8 cellular contexts compared by ENCODE assay signal in the genomic region with DNA sequence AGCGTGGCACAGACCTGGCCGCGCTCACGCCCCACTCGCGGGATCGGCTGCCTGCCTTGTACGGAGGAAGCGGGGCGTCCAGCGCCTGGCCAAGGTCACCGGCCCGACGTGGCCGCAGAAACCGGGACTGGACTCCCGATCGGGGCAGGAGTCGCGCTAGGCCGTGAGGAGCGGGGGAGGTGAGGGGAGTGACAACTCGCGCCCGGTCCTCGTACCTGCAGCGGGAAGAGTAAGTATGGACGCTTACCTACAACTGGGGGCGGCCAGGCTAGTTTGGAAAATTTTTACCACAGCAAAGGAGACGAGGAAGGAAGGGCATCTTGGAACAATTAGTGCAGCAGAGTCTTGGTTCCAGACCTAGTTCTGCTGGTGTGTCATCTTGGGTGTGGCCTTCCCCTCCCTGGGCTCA. TPM values are rescaled to one million over a fixed set of nuclear protein-coding genes. Genes with fewer than 3 reads are reported as not detected.
DNase-seq lines count a peak whose midpoint lies in the region; ATAC-seq and TF ChIP-seq lines count a peak whose summit lies in the region.

No MANE protein-coding gene starts in this region.

- H3K4me1 Mint-ChIP-seq in CD14-positive monocyte (peaks cover 37% of the 10 kb centered on the region), osteocyte (ENCODE audit: unreplicated experiment) (peaks cover 38% of the 10 kb centered on the region)
- peaks cover 36% of the 10 kb centered on the region for H3K4me1 Mint-ChIP-seq in activated T-helper 2 cell treated with anti-CD3 and anti-CD28 coated beads, Interferon-gamma antibody, Interleukin-2, Interleukin-4, amounts not matched to agents 10 μg/mL and 5 μg/mL and 100 μg/mL, durations not matched to agents 14 hours and 24 hours and 36 hours (ENCODE audit: low read depth)

- H3K4me3 Mint-ChIP-seq in CD14-positive monocyte (peak overlapping the region; percentile 85 to 88), osteocyte (ENCODE audit: unreplicated experiment) (peak overlapping the region; percentile 84)
- H3K4me3 Mint-ChIP-seq in activated T-helper 2 cell treated with anti-CD3 and anti-CD28 coated beads, Interferon-gamma antibody, Interleukin-2, Interleukin-4, amounts not matched to agents 10 μg/mL and 5 μg/mL and 100 μg/mL, durations not matched to agents 14 hours and 24 hours and 36 hours (ENCODE audit: low read depth), result peak overlapping the region; percentile 89

- H3K27ac Mint-ChIP-seq in CD14-positive monocyte, result peak overlapping the region; percentile 83 to 96 (median 92)
- peak overlapping the region; percentile 78 for H3K27ac Mint-ChIP-seq in activated T-helper 2 cell treated with anti-CD3 and anti-CD28 coated beads, Interferon-gamma antibody, Interleukin-2, Interleukin-4, amounts not matched to agents 10 μg/mL and 5 μg/mL and 100 μg/mL, durations not matched to agents 14 hours and 24 hours and 36 hours
- peak overlapping the region; percentile 77 for H3K27ac Mint-ChIP-seq in osteocyte (ENCODE audit: unreplicated experiment)

- H3K36me3 Mint-ChIP-seq in CD14-positive monocyte (peaks cover 4 to 9% of the 10 kb centered on the region in 2 donors), osteocyte (ENCODE audit: unreplicated experiment) (peaks cover 1% of the 10 kb centered on the region)
- H3K36me3 Mint-ChIP-seq in activated T-helper 2 cell treated with anti-CD3 and anti-CD28 coated beads, Interferon-gamma antibody, Interleukin-2, Interleukin-4, amounts not matched to agents 10 μg/mL and 5 μg/mL and 100 μg/mL, durations not matched to agents 14 hours and 24 hours and 36 hours (ENCODE audit: low read depth), result peaks cover 38% of the 10 kb centered on the region

- TF ChIP-seq CTCF in CD14-positive monocyte (IDR thresholded peaks at IDR 0.05) (no peak), osteocyte (IDR thresholded peaks at IDR 0.05) (no peak)

- peaks cover 0 to 2% (median 2%) of the 10 kb centered on the region in 3 donors for H3K27me3 Mint-ChIP-seq in CD14-positive monocyte (ENCODE audit: low read depth in 3 of 3)
- no peaks in the 10 kb centered on the region for H3K27me3 Mint-ChIP-seq in activated T-helper 2 cell treated with anti-CD3 and anti-CD28 coated beads, Interferon-gamma antibody, Interleukin-2, Interleukin-4, amounts not matched to agents 10 μg/mL and 5 μg/mL and 100 μg/mL, durations not matched to agents 14 hours and 24 hours and 36 hours (ENCODE audit: low read depth)
- H3K27me3 Mint-ChIP-seq in osteocyte (ENCODE audit: unreplicated experiment), result no peaks in the 10 kb centered on the region

- intact Hi-C loops in CD14-positive monocyte (cut with micrococcal nuclease), result loop anchor here in 1 of 2 donors (5.0 to 10.0 kb wide), 2 partner anchors 90 to 267 kb away; no protein-coding TSS in a partner anchor
- intact Hi-C loops in activated T-helper 2 cell treated with anti-CD3 and anti-CD28 coated beads, Interferon-gamma antibody, Interleukin-2, Interleukin-4, amounts not matched to agents 10 μg/mL and 5 μg/mL and 100 μg/mL, durations not matched to agents 14 hours and 24 hours and 36 hours (cut with micrococcal nuclease), result loop anchor here (2.0 to 10.0 kb wide), 5 partner anchors 45 to 317 kb away; partner anchors contain the start of genes ILKAP and PER2

- ATAC-seq in HG03159 (IDR thresholded peaks at IDR 0.05; ENCODE audit: unreplicated experiment) (peak; percentile 4), GM21390 (IDR thresholded peaks at IDR 0.05; ENCODE audit: unreplicated experiment) (no peak)

- H3K9me3 Mint-ChIP-seq in CD14-positive monocyte (peaks cover 7 to 15% (median 12%) of the 10 kb centered on the region in 7 donors), osteocyte (ENCODE audit: unreplicated experiment) (no peaks in the 10 kb centered on the region)
- peaks cover 13% of the 10 kb centered on the region for H3K9me3 Mint-ChIP-seq in activated T-helper 2 cell treated with anti-CD3 and anti-CD28 coated beads, Interferon-gamma antibody, Interleukin-2, Interleukin-4, amounts not matched to agents 10 μg/mL and 5 μg/mL and 100 μg/mL, durations not matched to agents 14 hours and 24 hours and 36 hours

- DNase-seq in CD14-positive monocyte (ENCODE audit: low spot score), result no peak
- no peak for DNase-seq in activated T-helper 2 cell treated with anti-CD3 and anti-CD28 coated beads, Interferon-gamma antibody, Interleukin-2, Interleukin-4, amounts not matched to agents 10 μg/mL and 5 μg/mL and 100 μg/mL, durations not matched to agents 14 hours and 24 hours and 36 hours (ENCODE audit: low spot score)
- DNase-seq in glomerular visceral epithelial cell (ENCODE audit: extremely low spot score), result peak; percentile 15
- DNase-seq in osteocyte (ENCODE audit: extremely low spot score, unreplicated experiment), result no peak
- DNase-seq in NCI-H1105 (lab: John Stamatoyannopoulos, UW), result no peak
- no peak for DNase-seq in Ammon's horn (ENCODE audit: low spot score)

RNA-seq across cellular contexts. Expression of gene UBE2F, which starts 0.7 kb away (rescaled TPM):
- 100 to 1,000 TPM; 117 to 120 TPM for polyA plus RNA-seq in CD14-positive monocyte
- 137 and 146 TPM in 2 replicates for total RNA-seq in activated T-helper 2 cell treated with anti-CD3 and anti-CD28 coated beads, Interferon-gamma antibody, Interleukin-2, Interleukin-4, amounts not matched to agents 10 μg/mL and 5 μg/mL and 100 μg/mL, durations not matched to agents 14 hours and 24 hours and 36 hours
- total RNA-seq in osteocyte, result 54.3 and 56.5 TPM in 2 replicates
